16 cellular contexts compared by ENCODE assay signal in genomic region chr13:109163052-109163413, GRCh38.
DNase-seq lines count a peak whose midpoint lies in the region; ATAC-seq and TF ChIP-seq lines count a peak whose summit lies in the region.
"Had no signal": no experiment of that assay in that cellular context is flagged by ENCODE, and none has a peak within 500 bp of the region (broad histone marks: within the 10 kb centered on the region; RNA-seq: fewer than 3 reads in every experiment).

No MANE protein-coding gene starts in this region.

- H4K20me1 ChIP-seq in DOHH2 (ENCODE audit: control insufficient read depth, insufficient read depth, low read depth, low read length) (no peaks in the 10 kb centered on the region), SU-DHL-6 (ENCODE audit: low read depth, low read length) (no peaks in the 10 kb centered on the region)

- H3K27me3 ChIP-seq in DOHH2 (ENCODE audit: control insufficient read depth, low read length) (no peaks in the 10 kb centered on the region; the same call in 1 of the 2 replicates), SU-DHL-6 (ENCODE audit: low read length) (no peaks in the 10 kb centered on the region), brain microvascular endothelial cell (replicated peaks) (no peaks in the 10 kb centered on the region)
- H3K27me3 ChIP-seq: adrenal gland had no signal

- H3K36me3 ChIP-seq in DOHH2 (ENCODE audit: control insufficient read depth, low read length) (no peaks in the 10 kb centered on the region), SU-DHL-6 (ENCODE audit: low read length) (no peaks in the 10 kb centered on the region), brain microvascular endothelial cell (replicated peaks) (no peaks in the 10 kb centered on the region)
- H3K36me3 ChIP-seq: adrenal gland had no signal

- H3K4me1 ChIP-seq in DOHH2 (ENCODE audit: control insufficient read depth, low read length): peaks cover 39% of the 10 kb centered on the region

- H3K9me2 ChIP-seq in DOHH2 (replicated peaks; ENCODE audit: control insufficient read depth, low read length) (no peaks in the 10 kb centered on the region), SU-DHL-6 (replicated peaks; ENCODE audit: insufficient read depth, low read length) (no peaks in the 10 kb centered on the region)

- no peak overlapping the region for H3K27ac ChIP-seq in DOHH2 (ENCODE audit: low read depth, low read length)
- peak overlapping the region; percentile 64 for H3K27ac ChIP-seq in SU-DHL-6 (ENCODE audit: low read depth, low read length)
- no peak overlapping the region for H3K27ac ChIP-seq in brain microvascular endothelial cell
- H3K27ac ChIP-seq: adrenal gland had no signal

- TF ChIP-seq CTCF in DOHH2 (IDR thresholded peaks at IDR 0.05; ENCODE audit: low read depth, low read length, poor library complexity, severe bottlenecking): no peak
- no peak for TF ChIP-seq CTCF in SU-DHL-6 (IDR thresholded peaks at IDR 0.05; ENCODE audit: insufficient read depth, low read length, poor library complexity, severe bottlenecking)
- TF ChIP-seq CTCF in brain microvascular endothelial cell (IDR thresholded peaks at IDR 0.05; ENCODE audit: low read depth, low read length, missing control alignments): no peak

- no peaks in the 10 kb centered on the region for H3K9me3 ChIP-seq in DOHH2 (ENCODE audit: control insufficient read depth, insufficient read depth, low read length)
- no peaks in the 10 kb centered on the region for H3K9me3 ChIP-seq in SU-DHL-6 (ENCODE audit: insufficient read depth, low read length)
- H3K9me3 ChIP-seq: adrenal gland had no signal

- H3K9ac ChIP-seq in SU-DHL-6 (ENCODE audit: low read length): no peak overlapping the region

- DNase-seq in KBM-7 (no peak), brain microvascular endothelial cell (no peak), NCI-H1048 (lab: John Stamatoyannopoulos, UW) (no peak)
- no peak for DNase-seq in activated T-cell treated with anti-CD3 and anti-CD28 coated beads, Interleukin-2, amount 50 U/mL, for 48 hours
- DNase-seq: adrenal gland; cortex of kidney; EL; H9; NCI-H1092 treated with DMSO at 0.1 percent for 48 hours; NCI-H510A; Right ventricle myocardium superior; stimulated activated naive CD8-positive, alpha-beta T cell treated with anti-CD3 and anti-CD28 coated beads, Interleukin-15, amount 100 ng/mL, for 72 hours had no signal

- in situ Hi-C loops in KBM-7 (cut with MboI; ENCODE audit: low pct_unique_long_range_greater_than_20kb, low sequenced_read_pairs) (loop anchor here (25.0 kb wide), 1 partner anchor 949 kb away; no protein-coding TSS in a partner anchor), brain microvascular endothelial cell (cut with HindIII; ENCODE audit: low pct_ligation_motif_present, low sequenced_read_pairs) (loop anchor here (25.0 kb wide), 2 partner anchors 199 to 949 kb away; no protein-coding TSS in a partner anchor)

- H3K79me2 ChIP-seq in DOHH2 (ENCODE audit: control insufficient read depth, low read length) (no peaks in the 10 kb centered on the region), SU-DHL-6 (ENCODE audit: insufficient read depth, low read length) (no peaks in the 10 kb centered on the region)

- H3F3A ChIP-seq in DOHH2 (ENCODE audit: control insufficient read depth, insufficient read depth) (no peaks in the 10 kb centered on the region), SU-DHL-6 (ENCODE audit: insufficient read depth) (no peaks in the 10 kb centered on the region; the same call in 1 of the 2 replicates)

- peak; percentile 4 for ATAC-seq in GM21515 (IDR thresholded peaks at IDR 0.05; ENCODE audit: unreplicated experiment)
- ATAC-seq in HG03064 (IDR thresholded peaks at IDR 0.05; ENCODE audit: low read depth, unreplicated experiment): peak; percentile 11

- H3K4me3 ChIP-seq in DOHH2 (ENCODE audit: low read length) (no peak overlapping the region), SU-DHL-6 (ENCODE audit: insufficient read depth, low read length, poor library complexity, severe bottlenecking) (no peak overlapping the region), brain microvascular endothelial cell (ENCODE audit: low read depth, low read length) (no peak overlapping the region)
- H3K4me3 ChIP-seq: adrenal gland had no signal

- H2AFZ ChIP-seq in SU-DHL-6 (ENCODE audit: low read depth, low read length, severe bottlenecking): no peak overlapping the region

- H3K4me2 ChIP-seq in DOHH2 (ENCODE audit: low read length) (peak overlapping the region; percentile 44; the same call in 1 of the 2 replicates), SU-DHL-6 (ENCODE audit: low read depth, low read length, poor library complexity, severe bottlenecking) (peak overlapping the region; percentile 48)
